In the genomic region with DNA sequence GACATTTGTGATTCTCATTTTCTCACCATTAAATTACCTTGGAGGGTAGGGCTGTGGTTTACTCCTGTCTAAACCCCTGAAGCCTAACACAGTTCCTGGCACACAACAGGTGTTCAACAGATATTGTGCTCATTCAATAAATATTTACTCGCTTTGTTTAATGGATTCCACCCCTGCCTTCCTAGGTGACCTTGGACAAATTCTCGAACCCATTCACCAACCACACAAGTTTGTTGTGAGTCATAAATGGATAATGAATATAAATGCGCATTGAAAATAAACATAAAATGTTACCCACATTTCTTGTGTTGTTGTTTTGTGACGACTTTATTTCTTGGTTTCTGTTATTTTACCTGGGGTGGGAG, we compare ENCODE assay signal across 8 cellular contexts. TPM values are rescaled to one million over a fixed set of nuclear protein-coding genes. Genes with fewer than 3 reads are reported as not detected.
DNase-seq lines count a peak whose midpoint lies in the region; ATAC-seq and TF ChIP-seq lines count a peak whose summit lies in the region.

No MANE protein-coding gene starts in this region.

- peaks cover 22% of the 10 kb centered on the region for H3K36me3 Mint-ChIP-seq in WTC11

- peak overlapping the region; percentile 71 for H3K4me3 ChIP-seq in HFF-Myc (replicated peaks; ENCODE audit: low read depth, low read length)
- peak overlapping the region; percentile 86 to 87 for H3K4me3 ChIP-seq in muscle layer of duodenum (ENCODE audit: low read depth in 1 of 2, low read length in 2 of 2)

- no peaks in the 10 kb centered on the region for H3K27me3 Mint-ChIP-seq in WTC11 (ENCODE audit: low read depth)

- H3K4me3 Mint-ChIP-seq in WTC11, result peak overlapping the region; percentile 100

- no peak for TF ChIP-seq CTCF in C4-2B (conservative IDR thresholded peaks at IDR 0.05)
- no peak for TF ChIP-seq CTCF in HFF-Myc (IDR thresholded peaks at IDR 0.05; ENCODE audit: low read depth, low read length, missing control alignments)
- no peak for TF ChIP-seq CTCF in WTC11 (IDR thresholded peaks at IDR 0.05)

- H3K9me3 ChIP-seq in muscle layer of duodenum (ENCODE audit: control insufficient read depth in 1 of 2, low read length in 2 of 2), result no peaks in the 10 kb centered on the region

- no peak for ATAC-seq in WTC11
- ATAC-seq in HG02759 (IDR thresholded peaks at IDR 0.05; ENCODE audit: unreplicated experiment), result no peak

- H3K9me3 Mint-ChIP-seq in WTC11, result no peaks in the 10 kb centered on the region

- no peaks in the 10 kb centered on the region for H3K27me3 ChIP-seq in muscle layer of duodenum (ENCODE audit: low read depth, low read length)

- POLR2A ChIA-PET in WTC11 (lab: Charles Lee), result interaction anchor here (0.9 kb wide), 1 partner anchor 55 kb away, joined by 4 read pairs; no protein-coding TSS in a partner anchor

- peaks cover 0 to 16% of the 10 kb centered on the region in 2 donors for H3K4me1 ChIP-seq in muscle layer of duodenum (ENCODE audit: control insufficient read depth in 1 of 2, insufficient read depth in 2 of 2, low read length in 2 of 2)

- H3K27ac Mint-ChIP-seq in WTC11, result no peak overlapping the region

- H3K27ac ChIP-seq in C4-2B (peak overlapping the region; percentile 74; the same call in 1 of the 2 replicates), muscle layer of duodenum (ENCODE audit: low read length) (no peak overlapping the region)

- DNase-seq in HFF-Myc (ENCODE audit: extremely low read depth, low read depth) (no peak), WTC11 (ENCODE audit: low spot score) (no peak), UCSD-AML1 (lab: John Stamatoyannopoulos, UW; ENCODE audit: unreplicated experiment) (no peak), NCI-H2196 (lab: John Stamatoyannopoulos, UW; ENCODE audit: unreplicated experiment) (no peak)
- DNase-seq in stimulated activated CD8-positive, alpha-beta memory T cell treated with anti-CD3 and anti-CD28 coated beads, Interleukin-4, amount 100 ng/mL, for 48 hours, result no peak

- peaks cover 4% of the 10 kb centered on the region; the same call in 1 of the 2 replicates for H3K4me1 Mint-ChIP-seq in WTC11

- CTCF ChIA-PET in WTC11 (lab: Charles Lee), result interaction anchor here (1.0 to 2.8 kb wide), 5 partner anchors 18 to 119 kb away, joined by 3 to 17 read pairs (median 3); no protein-coding TSS in a partner anchor

- H3K36me3 ChIP-seq in muscle layer of duodenum (ENCODE audit: control insufficient read depth in 1 of 2, insufficient read depth in 2 of 2, low read length in 2 of 2), result peaks cover 15 to 16% of the 10 kb centered on the region in 2 donors

TF ChIP-seq in WTC11, 78 proteins besides CTCF, POLR2A, EP300 and RAD21 (continues in another document):
- TF ChIP-seq EMX1 (CRISPR knock-in tag; IDR thresholded peaks at IDR 0.05) (no peak), MYBL2 (CRISPR knock-in tag; IDR thresholded peaks at IDR 0.05) (no peak), NFATC4 (CRISPR knock-in tag; IDR thresholded peaks at IDR 0.05) (no peak), RELA (CRISPR knock-in tag; IDR thresholded peaks at IDR 0.05; ENCODE audit: borderline replicate concordance) (no peak), ZNF219 (CRISPR knock-in tag; IDR thresholded peaks at IDR 0.05; ENCODE audit: borderline replicate concordance) (no peak), SP1 (CRISPR knock-in tag; conservative IDR thresholded peaks at IDR 0.05) (no peak)
- TF ChIP-seq, protein P1, sequence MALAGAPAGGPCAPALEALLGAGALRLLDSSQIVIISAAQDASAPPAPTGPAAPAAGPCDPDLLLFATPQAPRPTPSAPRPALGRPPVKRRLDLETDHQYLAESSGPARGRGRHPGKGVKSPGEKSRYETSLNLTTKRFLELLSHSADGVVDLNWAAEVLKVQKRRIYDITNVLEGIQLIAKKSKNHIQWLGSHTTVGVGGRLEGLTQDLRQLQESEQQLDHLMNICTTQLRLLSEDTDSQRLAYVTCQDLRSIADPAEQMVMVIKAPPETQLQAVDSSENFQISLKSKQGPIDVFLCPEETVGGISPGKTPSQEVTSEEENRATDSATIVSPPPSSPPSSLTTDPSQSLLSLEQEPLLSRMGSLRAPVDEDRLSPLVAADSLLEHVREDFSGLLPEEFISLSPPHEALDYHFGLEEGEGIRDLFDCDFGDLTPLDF (CRISPR knock-in tag; IDR thresholded peaks at IDR 0.05), result no peak
- TF ChIP-seq, protein P2, sequence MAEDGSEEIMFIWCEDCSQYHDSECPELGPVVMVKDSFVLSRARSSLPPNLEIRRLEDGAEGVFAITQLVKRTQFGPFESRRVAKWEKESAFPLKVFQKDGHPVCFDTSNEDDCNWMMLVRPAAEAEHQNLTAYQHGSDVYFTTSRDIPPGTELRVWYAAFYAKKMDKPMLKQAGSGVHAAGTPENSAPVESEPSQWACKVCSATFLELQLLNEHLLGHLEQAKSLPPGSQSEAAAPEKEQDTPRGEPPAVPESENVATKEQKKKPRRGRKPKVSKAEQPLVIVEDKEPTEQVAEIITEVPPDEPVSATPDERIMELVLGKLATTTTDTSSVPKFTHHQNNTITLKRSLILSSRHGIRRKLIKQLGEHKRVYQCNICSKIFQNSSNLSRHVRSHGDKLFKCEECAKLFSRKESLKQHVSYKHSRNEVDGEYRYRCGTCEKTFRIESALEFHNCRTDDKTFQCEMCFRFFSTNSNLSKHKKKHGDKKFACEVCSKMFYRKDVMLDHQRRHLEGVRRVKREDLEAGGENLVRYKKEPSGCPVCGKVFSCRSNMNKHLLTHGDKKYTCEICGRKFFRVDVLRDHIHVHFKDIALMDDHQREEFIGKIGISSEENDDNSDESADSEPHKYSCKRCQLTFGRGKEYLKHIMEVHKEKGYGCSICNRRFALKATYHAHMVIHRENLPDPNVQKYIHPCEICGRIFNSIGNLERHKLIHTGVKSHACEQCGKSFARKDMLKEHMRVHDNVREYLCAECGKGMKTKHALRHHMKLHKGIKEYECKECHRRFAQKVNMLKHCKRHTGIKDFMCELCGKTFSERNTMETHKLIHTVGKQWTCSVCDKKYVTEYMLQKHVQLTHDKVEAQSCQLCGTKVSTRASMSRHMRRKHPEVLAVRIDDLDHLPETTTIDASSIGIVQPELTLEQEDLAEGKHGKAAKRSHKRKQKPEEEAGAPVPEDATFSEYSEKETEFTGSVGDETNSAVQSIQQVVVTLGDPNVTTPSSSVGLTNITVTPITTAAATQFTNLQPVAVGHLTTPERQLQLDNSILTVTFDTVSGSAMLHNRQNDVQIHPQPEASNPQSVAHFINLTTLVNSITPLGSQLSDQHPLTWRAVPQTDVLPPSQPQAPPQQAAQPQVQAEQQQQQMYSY (CRISPR knock-in tag; IDR thresholded peaks at IDR 0.05), result no peak
- TF ChIP-seq, protein P3, sequence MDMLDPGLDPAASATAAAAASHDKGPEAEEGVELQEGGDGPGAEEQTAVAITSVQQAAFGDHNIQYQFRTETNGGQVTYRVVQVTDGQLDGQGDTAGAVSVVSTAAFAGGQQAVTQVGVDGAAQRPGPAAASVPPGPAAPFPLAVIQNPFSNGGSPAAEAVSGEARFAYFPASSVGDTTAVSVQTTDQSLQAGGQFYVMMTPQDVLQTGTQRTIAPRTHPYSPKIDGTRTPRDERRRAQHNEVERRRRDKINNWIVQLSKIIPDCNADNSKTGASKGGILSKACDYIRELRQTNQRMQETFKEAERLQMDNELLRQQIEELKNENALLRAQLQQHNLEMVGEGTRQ (CRISPR knock-in tag; IDR thresholded peaks at IDR 0.05), result no peak
- TF ChIP-seq, protein P4, sequence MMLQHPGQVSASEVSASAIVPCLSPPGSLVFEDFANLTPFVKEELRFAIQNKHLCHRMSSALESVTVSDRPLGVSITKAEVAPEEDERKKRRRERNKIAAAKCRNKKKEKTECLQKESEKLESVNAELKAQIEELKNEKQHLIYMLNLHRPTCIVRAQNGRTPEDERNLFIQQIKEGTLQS (CRISPR knock-in tag; conservative IDR thresholded peaks at IDR 0.05), result no peak
- TF ChIP-seq, protein P5, sequence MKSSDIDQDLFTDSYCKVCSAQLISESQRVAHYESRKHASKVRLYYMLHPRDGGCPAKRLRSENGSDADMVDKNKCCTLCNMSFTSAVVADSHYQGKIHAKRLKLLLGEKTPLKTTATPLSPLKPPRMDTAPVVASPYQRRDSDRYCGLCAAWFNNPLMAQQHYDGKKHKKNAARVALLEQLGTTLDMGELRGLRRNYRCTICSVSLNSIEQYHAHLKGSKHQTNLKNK (CRISPR knock-in tag; IDR thresholded peaks at IDR 0.05), result no peak
- TF ChIP-seq, protein P6, sequence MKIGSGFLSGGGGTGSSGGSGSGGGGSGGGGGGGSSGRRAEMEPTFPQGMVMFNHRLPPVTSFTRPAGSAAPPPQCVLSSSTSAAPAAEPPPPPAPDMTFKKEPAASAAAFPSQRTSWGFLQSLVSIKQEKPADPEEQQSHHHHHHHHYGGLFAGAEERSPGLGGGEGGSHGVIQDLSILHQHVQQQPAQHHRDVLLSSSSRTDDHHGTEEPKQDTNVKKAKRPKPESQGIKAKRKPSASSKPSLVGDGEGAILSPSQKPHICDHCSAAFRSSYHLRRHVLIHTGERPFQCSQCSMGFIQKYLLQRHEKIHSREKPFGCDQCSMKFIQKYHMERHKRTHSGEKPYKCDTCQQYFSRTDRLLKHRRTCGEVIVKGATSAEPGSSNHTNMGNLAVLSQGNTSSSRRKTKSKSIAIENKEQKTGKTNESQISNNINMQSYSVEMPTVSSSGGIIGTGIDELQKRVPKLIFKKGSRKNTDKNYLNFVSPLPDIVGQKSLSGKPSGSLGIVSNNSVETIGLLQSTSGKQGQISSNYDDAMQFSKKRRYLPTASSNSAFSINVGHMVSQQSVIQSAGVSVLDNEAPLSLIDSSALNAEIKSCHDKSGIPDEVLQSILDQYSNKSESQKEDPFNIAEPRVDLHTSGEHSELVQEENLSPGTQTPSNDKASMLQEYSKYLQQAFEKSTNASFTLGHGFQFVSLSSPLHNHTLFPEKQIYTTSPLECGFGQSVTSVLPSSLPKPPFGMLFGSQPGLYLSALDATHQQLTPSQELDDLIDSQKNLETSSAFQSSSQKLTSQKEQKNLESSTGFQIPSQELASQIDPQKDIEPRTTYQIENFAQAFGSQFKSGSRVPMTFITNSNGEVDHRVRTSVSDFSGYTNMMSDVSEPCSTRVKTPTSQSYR (CRISPR knock-in tag; IDR thresholded peaks at IDR 0.05), result no peak
- TF ChIP-seq, protein P7, sequence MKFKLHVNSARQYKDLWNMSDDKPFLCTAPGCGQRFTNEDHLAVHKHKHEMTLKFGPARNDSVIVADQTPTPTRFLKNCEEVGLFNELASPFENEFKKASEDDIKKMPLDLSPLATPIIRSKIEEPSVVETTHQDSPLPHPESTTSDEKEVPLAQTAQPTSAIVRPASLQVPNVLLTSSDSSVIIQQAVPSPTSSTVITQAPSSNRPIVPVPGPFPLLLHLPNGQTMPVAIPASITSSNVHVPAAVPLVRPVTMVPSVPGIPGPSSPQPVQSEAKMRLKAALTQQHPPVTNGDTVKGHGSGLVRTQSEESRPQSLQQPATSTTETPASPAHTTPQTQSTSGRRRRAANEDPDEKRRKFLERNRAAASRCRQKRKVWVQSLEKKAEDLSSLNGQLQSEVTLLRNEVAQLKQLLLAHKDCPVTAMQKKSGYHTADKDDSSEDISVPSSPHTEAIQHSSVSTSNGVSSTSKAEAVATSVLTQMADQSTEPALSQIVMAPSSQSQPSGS (CRISPR knock-in tag; IDR thresholded peaks at IDR 0.05; ENCODE audit: borderline replicate concordance, low read depth), result no peak

RNA-seq across cellular contexts. Expression of a gene that starts 0.4 kb away (rescaled TPM):
- 48.6 to 49.5 TPM (median 48.7 TPM) in 3 replicates for total RNA-seq in WTC11 (2021)

RNA-seq across cellular contexts. Expression of a gene that starts 9.8 kb away (rescaled TPM):
- total RNA-seq in WTC11 (2021), result 3.2 to 3.8 TPM (median 3.3 TPM) in 3 replicates

RNA-seq across cellular contexts. Expression of a gene that starts 10.3 kb away (rescaled TPM):
- 25.5 to 31.7 TPM (median 28.6 TPM) in 3 replicates for total RNA-seq in WTC11 (2021)

RNA-seq across cellular contexts. Expression of a gene that starts 15.3 kb away (rescaled TPM):
- total RNA-seq in WTC11 (2021), result 2.1 to 3.2 TPM (median 2.8 TPM) in 3 replicates

RNA-seq across cellular contexts. Expression of a gene that starts 27.3 kb away (rescaled TPM):
- 6.2 to 9.6 TPM (median 9.2 TPM) in 3 replicates for total RNA-seq in WTC11 (2021)
